ENCODE assay signal across 25 cellular contexts in the genomic region with DNA sequence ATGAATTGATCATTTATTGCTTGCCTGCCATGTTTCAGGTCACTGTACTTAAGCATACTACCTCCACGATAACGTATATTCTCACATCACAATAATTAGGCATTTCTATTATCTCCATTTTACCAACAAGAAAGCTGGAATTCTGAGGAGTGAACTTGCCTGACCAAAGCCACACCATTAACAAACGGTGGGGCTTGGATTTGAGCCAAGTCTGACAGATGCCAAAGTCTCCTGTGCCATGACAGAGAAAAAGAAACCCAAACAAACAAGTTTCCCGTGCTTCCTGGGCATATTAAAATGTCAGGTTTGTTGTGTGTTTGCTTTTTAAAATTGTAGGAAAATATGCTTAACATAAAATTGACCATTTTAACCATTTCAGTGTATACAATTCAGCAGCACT. TPM values are rescaled to one million over a fixed set of nuclear protein-coding genes. Genes with fewer than 3 reads are reported as not detected.
DNase-seq lines count a peak whose midpoint lies in the region; FAIRE-seq lines count a peak whose summit lies in the region.
"Had no signal": no experiment of that assay in that cellular context is flagged by ENCODE, and none has a peak within 500 bp of the region (broad histone marks: within the 10 kb centered on the region; RNA-seq: fewer than 3 reads in every experiment).

No MANE protein-coding gene starts in this region.

- no peak overlapping the region for H3K27ac ChIP-seq in small intestine (ENCODE audit: low read depth in 1 of 2, low read length in 1 of 2)
- H3K27ac ChIP-seq: gastrocnemius medialis, RWPE1, transverse colon had no signal

- in situ Hi-C loops in KBM-7 (cut with MboI; ENCODE audit: low pct_unique_long_range_greater_than_20kb, low sequenced_read_pairs): no loop called here

- H3K36me3 ChIP-seq in small intestine (ENCODE audit: control insufficient read depth in 2 of 2, insufficient read depth in 2 of 2, low read length in 2 of 2): no peaks in the 10 kb centered on the region
- H3K36me3 ChIP-seq: gastrocnemius medialis, transverse colon had no signal

- peak; percentile 71 for DNase-seq in NCI-H82 (lab: John Stamatoyannopoulos, UW)
- DNase-seq in NCI-H82 treated with DMSO at 0.1 percent for 48 hours (lab: John Stamatoyannopoulos, UW; ENCODE audit: unreplicated experiment): no peak
- DNase-seq in LHCN-M2 (ENCODE audit: low read depth): peak; percentile 34
- DNase-seq in NCI-H774 (lab: John Stamatoyannopoulos, UW): peak; percentile 26
- DNase-seq in small intestine: peak; percentile 7
- DNase-seq in KG1 (lab: John Stamatoyannopoulos, UW): no peak
- DNase-seq in KBM-7: no peak
- no peak for DNase-seq in COLO829 (ENCODE audit: low spot score)
- DNase-seq: activated T-cell treated with anti-CD3 and anti-CD28 coated beads, Interleukin-2, amount 50 U/mL, for 72 hours; CD4-positive, CD25-positive, alpha-beta regulatory T cell; cerebellar nuclear complex; effector CD4-positive, alpha-beta T cell; EL; gastrocnemius medialis; HCEC 1CT; NCI-H2029; stimulated activated CD4-positive, alpha-beta T cell treated with anti-CD3 and anti-CD28 coated beads, Interleukin-4, amount 100 ng/mL, for 1 hour; stimulated activated naive CD8-positive, alpha-beta T cell treated with anti-CD3 and anti-CD28 coated beads, Interleukin-15, Interleukin-2, amounts not matched to agents 100 U/mL and 50 U/mL, for 24 hours; transverse colon had no signal

- H3K9me3 ChIP-seq in small intestine (ENCODE audit: control insufficient read depth, low read depth): no peaks in the 10 kb centered on the region
- H3K9me3 ChIP-seq: gastrocnemius medialis, transverse colon had no signal

- H3K4me3 ChIP-seq in small intestine (ENCODE audit: low read depth in 1 of 2, low read length in 2 of 2): no peak overlapping the region
- H3K4me3 ChIP-seq: gastrocnemius medialis, lung, transverse colon had no signal

- 33 to 58% (median 58%) methylated on average over 4 of the region's 4 CpGs for WGBS in small intestine, 3 donors

- H3K27me3 ChIP-seq in small intestine (ENCODE audit: control insufficient read depth in 2 of 2, insufficient read depth in 2 of 2, low read length in 2 of 2): no peaks in the 10 kb centered on the region
- H3K27me3 ChIP-seq: gastrocnemius medialis, transverse colon had no signal

- no peaks in the 10 kb centered on the region for H3K4me1 ChIP-seq in small intestine (ENCODE audit: control insufficient read depth in 2 of 2, insufficient read depth in 1 of 2, low read depth in 1 of 2, low read length in 1 of 2)

- FAIRE-seq in small intestine (lab: Jason Lieb, UNC): no peak
- FAIRE-seq: astrocyte, keratinocyte had no signal

RNA-seq across cellular contexts. Expression of gene KCNV2, which starts 40.8 kb away (rescaled TPM):
- total RNA-seq in LHCN-M2 (2014; rRNA removed): not detected in 2 replicates
- 0.05 TPM for polyA plus RNA-seq in LHCN-M2 (2012)
- not detected for polyA plus RNA-seq in small intestine
- total RNA-seq: activated naive CD4-positive, alpha-beta T cell treated with anti-CD3 and anti-CD28 coated beads, Interleukin-2, amount 50 U/mL, for 72 hours; activated T-cell treated with anti-CD3 and anti-CD28 coated beads, Interleukin-2, amount 50 U/mL, for 72 hours; astrocyte; CD4-positive, CD25-positive, alpha-beta regulatory T cell; esophagus mucosa; gastrocnemius medialis; lung; transverse colon had no signal
- polyA plus RNA-seq: CD4-positive, CD25-positive, alpha-beta regulatory T cell; keratinocyte; lung had no signal

RNA-seq across cellular contexts. Expression of gene VLDLR, which starts 54.9 kb away (rescaled TPM):
- total RNA-seq in LHCN-M2 (2014; rRNA removed): 1.1 and 2.1 TPM in 2 replicates
- 2.8 TPM for polyA plus RNA-seq in LHCN-M2 (2012)
- 1 to 10 TPM in 1 of 3 donors, under 1 TPM in 1, not detected in 1; 0.81 to 2.1 TPM for polyA plus RNA-seq in small intestine
- total RNA-seq: CD4-positive, CD25-positive, alpha-beta regulatory T cell had no signal
- polyA plus RNA-seq: CD4-positive, CD25-positive, alpha-beta regulatory T cell had no signal

Comparison
In these comparisons a context has a peak if more than half of its experiments do, and no peak if none do; other contexts are left out.
1. DNase-seq: peak in NCI-H82 (single experiment), LHCN-M2 (single experiment), NCI-H774 (single experiment) and small intestine (single experiment); none in NCI-H82 treated with DMSO at 0.1 percent for 48 hours (single experiment), KG1 (single experiment), KBM-7 (single experiment) and COLO829 (single experiment).